Comparison of ENCODE assay signal across 6 cellular contexts in the genomic region with DNA sequence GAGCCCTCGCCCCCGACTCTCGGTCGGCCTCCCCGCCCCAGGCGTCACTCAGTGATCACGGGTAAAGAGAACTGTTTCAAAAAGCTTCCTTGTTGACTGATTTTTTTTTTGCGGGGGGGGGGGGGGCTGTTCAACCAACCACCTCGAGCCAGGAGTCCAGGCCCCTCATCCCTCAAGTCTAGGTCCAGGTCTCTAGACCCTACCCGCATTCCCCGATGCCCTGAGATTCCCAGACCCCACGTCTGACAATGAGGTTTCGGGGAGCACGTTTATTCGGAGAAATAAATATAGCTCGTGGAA. TPM values are rescaled to one million over a fixed set of nuclear protein-coding genes. Genes with fewer than 3 reads are reported as not detected.
DNase-seq lines count a peak whose midpoint lies in the region; ATAC-seq and TF ChIP-seq lines count a peak whose summit lies in the region.

No MANE protein-coding gene starts in this region.

- CTCF ChIA-PET in T-cell (lab: Charles Lee), result interaction anchor here in 1 of 2 donors (0.6 kb wide), 1 partner anchor 334 kb away, joined by 7 read pairs; no protein-coding TSS in a partner anchor

- H2AFZ ChIP-seq in ACC112 (ENCODE audit: low read length, unreplicated experiment), result no peak overlapping the region

- peak overlapping the region; percentile 13 to 82 (median 25) for H3K4me3 Mint-ChIP-seq in T-cell

- H3K36me3 ChIP-seq in ACC112 (ENCODE audit: insufficient read depth, low read length) (no peaks in the 10 kb centered on the region), left lung (no peaks in the 10 kb centered on the region)

- H3K4me1 Mint-ChIP-seq in T-cell, result peaks cover 29 to 32% (median 31%) of the 10 kb centered on the region in 3 donors

- H3K9me3 ChIP-seq in left lung, result no peaks in the 10 kb centered on the region

- DNase-seq in T-cell, result no peak
- no peak for DNase-seq in left lung
- DNase-seq in retina, result no peak
- no peak for DNase-seq in GM13977 (ENCODE audit: low spot score)
- DNase-seq in kidney glomerular epithelial cell (lab: John Stamatoyannopoulos, UW), result no peak

- H3K4me3 ChIP-seq in ACC112 (ENCODE audit: low read depth, low read length), result peak overlapping the region; percentile 89
- peak overlapping the region; percentile 61 to 64 for H3K4me3 ChIP-seq in left lung

- H3K27ac ChIP-seq in ACC112 (ENCODE audit: low read depth, low read length) (no peak overlapping the region), left lung (peak overlapping the region; percentile 70 to 73)

- H3K36me3 Mint-ChIP-seq in T-cell, result no peaks in the 10 kb centered on the region

- peaks cover 68 to 85% of the 10 kb centered on the region in 2 donors for H3K27me3 Mint-ChIP-seq in T-cell

- H3K27ac Mint-ChIP-seq in T-cell, result no peak overlapping the region

- ATAC-seq in T-cell (replicated peaks in 1 of 4) (no peak), left lung (no peak)

- in situ Hi-C loops in GM13977 (cut with MboI; ENCODE audit: low pct_unique_long_range_greater_than_20kb, low sequenced_read_pairs, unreplicated experiment), result no loop called here

- POLR2A ChIA-PET in T-cell (lab: Charles Lee), result no interaction called here

- intact Hi-C loops in left lung (cut with DNase I), result no loop called here

- H3K27me3 ChIP-seq in ACC112 (ENCODE audit: insufficient read depth, low read length) (no peaks in the 10 kb centered on the region), left lung (peaks cover 0 to 61% of the 10 kb centered on the region in 2 donors)

- no peak for TF ChIP-seq CTCF in left lung (IDR thresholded peaks at IDR 0.05)
- TF ChIP-seq CTCF in GM13977 (IDR thresholded peaks at IDR 0.05; ENCODE audit: extremely low read depth, insufficient read depth, missing control alignments), result no peak

- H3K79me2 ChIP-seq in ACC112 (ENCODE audit: control insufficient read depth, insufficient read depth, low read length, unreplicated experiment), result no peaks in the 10 kb centered on the region

- H3K9me3 Mint-ChIP-seq in T-cell, result peaks cover 0 to 8% (median 0%) of the 10 kb centered on the region in 3 donors

- H3K4me1 ChIP-seq in ACC112 (ENCODE audit: control insufficient read depth, insufficient read depth, low read length, unreplicated experiment) (no peaks in the 10 kb centered on the region), left lung (peaks cover 12 to 44% of the 10 kb centered on the region in 2 donors)

RNA-seq across cellular contexts. Expression of a gene that starts 4.3 kb away (rescaled TPM):
- not detected for total RNA-seq in T-cell
- total RNA-seq in left lung, result 1 to 10 TPM in 1 of 2 donors, under 1 TPM in 1; 0.26 to 1.5 TPM

RNA-seq across cellular contexts. Expression of a gene that starts 6.7 kb away (rescaled TPM):
- total RNA-seq in T-cell, result under 1 TPM in 3 of 5 donors, not detected in 2; 0.43 to 0.89 (median 0.50) TPM
- 10 to 100 TPM; 32.5 to 61.7 TPM for total RNA-seq in left lung

RNA-seq across cellular contexts. Expression of a gene that starts 31.6 kb away (rescaled TPM):
- total RNA-seq in T-cell (1 to 10 TPM; 3.8 to 4.7 (median 4.1) TPM), left lung (1 to 10 TPM; 6.6 to 7.5 TPM)

RNA-seq across cellular contexts. Expression of a gene that starts 32.0 kb away (rescaled TPM):
- 1 to 10 TPM; 2.1 to 3.7 (median 2.5) TPM for total RNA-seq in T-cell
- 1 to 10 TPM; 1.7 to 2.1 TPM for total RNA-seq in left lung

RNA-seq across cellular contexts. Expression of a gene that starts 36.7 kb away (rescaled TPM):
- total RNA-seq in T-cell (10 to 100 TPM in 3 of 5 donors, 1 to 10 TPM in 2; 8.1 to 17.8 (median 12.9) TPM), left lung (1 to 10 TPM; 6.5 to 6.9 TPM)

Comparison
In these comparisons a context has a peak if more than half of its experiments do, and no peak if none do; other contexts are left out.
1. RNA of a gene that starts 6.7 kb away (total RNA-seq): 32.5 to 61.7 TPM in left lung; 0.43 to 0.89 TPM in T-cell; every median in the first group is over 10 times any median in the second.